In the genomic region with DNA sequence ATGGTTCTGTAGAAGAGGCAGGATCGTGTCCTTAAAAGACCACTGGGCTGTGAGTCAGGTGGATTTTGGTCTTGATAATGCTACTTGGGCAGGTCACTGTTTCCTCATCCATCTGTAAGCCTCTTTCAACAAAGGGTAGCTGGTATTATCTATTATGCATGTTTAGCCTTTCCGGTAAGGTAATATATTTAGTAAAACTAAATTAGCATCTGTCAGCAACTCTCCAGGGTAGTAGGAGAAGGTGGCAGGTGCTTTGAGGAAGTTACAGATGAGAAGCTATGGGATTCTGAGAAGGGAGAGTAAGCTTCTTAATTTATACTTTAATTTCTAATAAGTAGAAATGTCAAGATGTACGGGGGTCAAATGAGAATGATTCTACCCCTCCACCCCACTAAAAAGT, we compare ENCODE assay signal across 19 cellular contexts.
DNase-seq lines count a peak whose midpoint lies in the region; ATAC-seq and TF ChIP-seq lines count a peak whose summit lies in the region.
"Had no signal": no experiment of that assay in that cellular context is flagged by ENCODE, and none has a peak within 500 bp of the region (broad histone marks: within the 10 kb centered on the region; RNA-seq: fewer than 3 reads in every experiment).

No MANE protein-coding gene starts in this region.

- H3K27ac ChIP-seq in MM.1S (ENCODE audit: low read length) = peak overlapping the region; percentile 60
- H3K27ac ChIP-seq in esophagus (ENCODE audit: low read depth in 2 of 2, low read length in 1 of 2) = peak overlapping the region; percentile 38 to 54
- H3K27ac ChIP-seq: C4-2B had no signal

- no peaks in the 10 kb centered on the region for H3K9me3 ChIP-seq in MM.1S (replicated peaks; ENCODE audit: insufficient read depth, low read length)
- H3K9me3 ChIP-seq in esophagus (ENCODE audit: control insufficient read depth in 2 of 2, insufficient read depth in 1 of 2, low read depth in 1 of 2, low read length in 1 of 2) = no peaks in the 10 kb centered on the region
- H3K9me3 ChIP-seq: BE2C had no signal

- no peaks in the 10 kb centered on the region for H4K20me1 ChIP-seq in MM.1S (ENCODE audit: insufficient read depth, low read length)

- H3K36me3 ChIP-seq in MM.1S (replicated peaks; ENCODE audit: insufficient read depth, low read length) = no peaks in the 10 kb centered on the region
- no peaks in the 10 kb centered on the region for H3K36me3 ChIP-seq in esophagus (ENCODE audit: control insufficient read depth in 2 of 2, insufficient read depth in 2 of 2, low read length in 1 of 2)
- H3K36me3 ChIP-seq: BE2C had no signal

- peak overlapping the region; percentile 94 for H3K4me2 ChIP-seq in MM.1S (ENCODE audit: low read depth, low read length)

- H3K79me2 ChIP-seq in MM.1S (ENCODE audit: low read length) = no peaks in the 10 kb centered on the region

- H3K4me3 Mint-ChIP-seq in stimulated activated naive CD8-positive, alpha-beta T cell treated with anti-CD3 and anti-CD28 coated beads, Interleukin-15, Interleukin-2, amounts not matched to agents 100 ng/mL and 50 ng/mL, for 24 hours = peak overlapping the region; percentile 6
- H3K4me3 Mint-ChIP-seq: HFFc6 had no signal

- peaks cover 10% of the 10 kb centered on the region for H3F3A ChIP-seq in MM.1S (ENCODE audit: insufficient read depth, low read length)

- no peaks in the 10 kb centered on the region for H3K9me3 Mint-ChIP-seq in stimulated activated naive CD8-positive, alpha-beta T cell treated with anti-CD3 and anti-CD28 coated beads, Interleukin-15, Interleukin-2, amounts not matched to agents 100 ng/mL and 50 ng/mL, for 24 hours
- H3K9me3 Mint-ChIP-seq: CD8-positive, alpha-beta T cell; HFFc6; IgD-negative memory B cell had no signal

- no peak for DNase-seq in stimulated activated naive CD8-positive, alpha-beta T cell treated with anti-CD3 and anti-CD28 coated beads, Interleukin-15, Interleukin-2, amounts not matched to agents 100 U/mL and 50 U/mL, for 24 hours
- DNase-seq in MM.1S = peak; percentile 61
- no peak for DNase-seq in activated effector memory CD4-positive, alpha-beta T cell treated with anti-CD3 and anti-CD28 coated beads, Interleukin-2, amount 50 U/mL, for 16 hours
- DNase-seq in activated T-cell treated with anti-CD3 and anti-CD28 coated beads for 4 hours = no peak
- DNase-seq in NCI-H2107 treated with DMSO at 0.1 percent for 48 hours (lab: John Stamatoyannopoulos, UW; ENCODE audit: unreplicated experiment) = no peak
- DNase-seq: ACHN; BE2C; Calu3; CD8-positive, alpha-beta T cell; DMS79 treated with DMSO at 0.1 percent for 48 hours; GF-D8; GOT3; H7; HFFc6 had no signal

- peak overlapping the region; percentile 98; the same call in 1 of the 2 replicates for H2AFZ ChIP-seq in MM.1S (ENCODE audit: low read length)

- H3K9me2 ChIP-seq in MM.1S (replicated peaks; ENCODE audit: insufficient read depth, low read length) = no peaks in the 10 kb centered on the region

- no peak overlapping the region for H3K27ac Mint-ChIP-seq in stimulated activated naive CD8-positive, alpha-beta T cell treated with anti-CD3 and anti-CD28 coated beads, Interleukin-15, Interleukin-2, amounts not matched to agents 100 ng/mL and 50 ng/mL, for 24 hours
- H3K27ac Mint-ChIP-seq: CD8-positive, alpha-beta T cell; IgD-negative memory B cell had no signal

- ATAC-seq in stimulated activated naive CD8-positive, alpha-beta T cell treated with anti-CD3 and anti-CD28 coated beads, Interleukin-15, Interleukin-2, amounts not matched to agents 100 U/mL and 50 U/mL, for 24 hours = no peak
- ATAC-seq: CD8-positive, alpha-beta T cell; HCT116 had no signal

- no peaks in the 10 kb centered on the region for H3K27me3 ChIP-seq in MM.1S (replicated peaks; ENCODE audit: insufficient read depth, low read length)
- no peaks in the 10 kb centered on the region for H3K27me3 ChIP-seq in esophagus (ENCODE audit: control insufficient read depth in 1 of 2, insufficient read depth in 2 of 2, low read length in 2 of 2)

- 67 to 78% methylated on average over 3 of the region's 3 CpGs for WGBS in esophagus, 2 donors

- peak overlapping the region; percentile 26 for H3K9ac ChIP-seq in MM.1S (ENCODE audit: low read length)

- H3K4me3 ChIP-seq in MM.1S (ENCODE audit: low read length) (peak overlapping the region; percentile 24), esophagus (ENCODE audit: low read depth in 1 of 2, low read length in 2 of 2) (no peak overlapping the region)

- H3K4me1 ChIP-seq in MM.1S (ENCODE audit: low read length) (peaks cover 21% of the 10 kb centered on the region), esophagus (ENCODE audit: control insufficient read depth in 2 of 2, insufficient read depth in 2 of 2, low read length in 1 of 2) (peaks cover 4 to 6% of the 10 kb centered on the region in 2 donors)
- H3K4me1 ChIP-seq: BE2C had no signal

- no peaks in the 10 kb centered on the region for H3K36me3 Mint-ChIP-seq in stimulated activated naive CD8-positive, alpha-beta T cell treated with anti-CD3 and anti-CD28 coated beads, Interleukin-15, Interleukin-2, amounts not matched to agents 100 ng/mL and 50 ng/mL, for 24 hours (ENCODE audit: low read depth)
- H3K36me3 Mint-ChIP-seq: CD8-positive, alpha-beta T cell; IgD-negative memory B cell had no signal

- peaks cover 16% of the 10 kb centered on the region for H3K27me3 Mint-ChIP-seq in stimulated activated naive CD8-positive, alpha-beta T cell treated with anti-CD3 and anti-CD28 coated beads, Interleukin-15, Interleukin-2, amounts not matched to agents 100 ng/mL and 50 ng/mL, for 24 hours
- H3K27me3 Mint-ChIP-seq: IgD-negative memory B cell had no signal

- TF ChIP-seq CTCF in MM.1S (IDR thresholded peaks at IDR 0.05; ENCODE audit: low read length) = no peak

- H3K4me1 Mint-ChIP-seq in stimulated activated naive CD8-positive, alpha-beta T cell treated with anti-CD3 and anti-CD28 coated beads, Interleukin-15, Interleukin-2, amounts not matched to agents 100 ng/mL and 50 ng/mL, for 24 hours (ENCODE audit: low read depth) = peaks cover 22% of the 10 kb centered on the region
